In genomic region chr10:30818010-30818660, GRCh38 we compare ENCODE assay signal across 10 cellular contexts.
DNase-seq lines count a peak whose midpoint lies in the region; ATAC-seq and TF ChIP-seq lines count a peak whose summit lies in the region.
"Had no signal": no experiment of that assay in that cellular context is flagged by ENCODE, and none has a peak within 500 bp of the region (broad histone marks: within the 10 kb centered on the region; RNA-seq: fewer than 3 reads in every experiment).

No MANE protein-coding gene starts in this region.

- H3K23ac ChIP-seq in mesenchymal stem cell (ENCODE audit: low read length in 2 of 2), result no peak overlapping the region

- H3K9me3 ChIP-seq in mesenchymal stem cell (ENCODE audit: control insufficient read depth, low read length), result no peaks in the 10 kb centered on the region
- H3K9me3 ChIP-seq in CD4-positive, alpha-beta T cell (ENCODE audit: control insufficient read depth, low read length), result no peaks in the 10 kb centered on the region
- H3K9me3 ChIP-seq: Peyer's patch had no signal

- POLR2A ChIA-PET in CD4-positive, alpha-beta T cell (lab: Charles Lee), result no interaction called here

- no peaks in the 10 kb centered on the region for H3K9me3 Mint-ChIP-seq in activated naive CD4-positive, alpha-beta T cell treated with anti-CD3 and anti-CD28 coated beads for 36 hours
- no peaks in the 10 kb centered on the region for H3K9me3 Mint-ChIP-seq in CD4-positive, alpha-beta T cell

- H3K27ac ChIP-seq in mesenchymal stem cell (ENCODE audit: low read length, poor library complexity, severe bottlenecking), result no peak overlapping the region
- H3K27ac ChIP-seq in CD4-positive, alpha-beta T cell (ENCODE audit: low read depth, low read length), result no peak overlapping the region

- no peak overlapping the region for H4K91ac ChIP-seq in mesenchymal stem cell (ENCODE audit: low read length)

- peak overlapping the region; percentile 97 for H3K9ac ChIP-seq in mesenchymal stem cell (ENCODE audit: low read length)

- H3K4me1 Mint-ChIP-seq in activated naive CD4-positive, alpha-beta T cell treated with anti-CD3 and anti-CD28 coated beads for 36 hours (ENCODE audit: low read depth), result peaks cover 14% of the 10 kb centered on the region
- peaks cover 4% of the 10 kb centered on the region for H3K4me1 Mint-ChIP-seq in CD4-positive, alpha-beta T cell (ENCODE audit: low read depth)

- no peak overlapping the region for H3K4me2 ChIP-seq in mesenchymal stem cell (ENCODE audit: low read length, poor library complexity, severe bottlenecking)

- no peaks in the 10 kb centered on the region for H3K79me1 ChIP-seq in mesenchymal stem cell (replicated peaks; ENCODE audit: low read length, poor library complexity, severe bottlenecking)

- CTCF ChIA-PET in activated naive CD4-positive, alpha-beta T cell treated with anti-CD3 and anti-CD28 coated beads for 36 hours (lab: Charles Lee), result interaction anchor here (1.0 kb wide), 1 partner anchor 13 kb away, joined by 3 read pairs; no protein-coding TSS in a partner anchor
- CTCF ChIA-PET in CD4-positive, alpha-beta T cell (lab: Charles Lee), result no interaction called here

- no peaks in the 10 kb centered on the region for H3K27me3 Mint-ChIP-seq in activated naive CD4-positive, alpha-beta T cell treated with anti-CD3 and anti-CD28 coated beads for 36 hours (ENCODE audit: low read depth)
- H3K27me3 Mint-ChIP-seq in CD4-positive, alpha-beta T cell, result no peaks in the 10 kb centered on the region

- DNase-seq in ACHN (peak; percentile 62), dermis microvascular lymphatic vessel endothelial cell (ENCODE audit: low read depth in 2 of 2) (peak; percentile 86 to 95), mesenchymal stem cell (peak; percentile 31), NCI-H82 (lab: John Stamatoyannopoulos, UW) (no peak)
- no peak for DNase-seq in activated naive CD4-positive, alpha-beta T cell treated with anti-CD3 and anti-CD28 coated beads for 36 hours
- no peak for DNase-seq in activated CD4-positive, CD25-positive, alpha-beta regulatory T cell (lab: John Stamatoyannopoulos, UW)
- no peak for DNase-seq in CD4-positive, alpha-beta T cell
- DNase-seq: activated T-cell treated with anti-CD3 and anti-CD28 coated beads, Interleukin-2, amount 50 U/mL, for 1 hour; Peyer's patch had no signal

- H3K4me3 Mint-ChIP-seq in activated naive CD4-positive, alpha-beta T cell treated with anti-CD3 and anti-CD28 coated beads for 36 hours, result no peak overlapping the region
- no peak overlapping the region for H3K4me3 Mint-ChIP-seq in CD4-positive, alpha-beta T cell

- intact Hi-C loops in activated naive CD4-positive, alpha-beta T cell treated with anti-CD3 and anti-CD28 coated beads for 36 hours (cut with micrococcal nuclease), result no loop called here
- intact Hi-C loops in CD4-positive, alpha-beta T cell (cut with DNase I, micrococcal nuclease), result no loop called here

- no peak overlapping the region for H2BK120ac ChIP-seq in mesenchymal stem cell (ENCODE audit: low read depth, low read length)

- H2AFZ ChIP-seq in mesenchymal stem cell (ENCODE audit: low read depth, low read length), result no peak overlapping the region

- peak overlapping the region in 1 of 2 experiments; percentile 71 for H3K18ac ChIP-seq in mesenchymal stem cell (ENCODE audit: low read depth in 1 of 2, low read length in 2 of 2)

- 80% methylated on average over 12 of the region's 12 CpGs for WGBS in mesenchymal stem cell

- H2BK15ac ChIP-seq in mesenchymal stem cell (ENCODE audit: low read depth, poor library complexity, severe bottlenecking), result no peak overlapping the region

- H4K8ac ChIP-seq in mesenchymal stem cell (ENCODE audit: low read length), result no peak overlapping the region

- no peaks in the 10 kb centered on the region for H3K36me3 Mint-ChIP-seq in activated naive CD4-positive, alpha-beta T cell treated with anti-CD3 and anti-CD28 coated beads for 36 hours (ENCODE audit: low read depth)
- H3K36me3 Mint-ChIP-seq in CD4-positive, alpha-beta T cell (ENCODE audit: low read depth), result no peaks in the 10 kb centered on the region

- H3K27me3 ChIP-seq in mesenchymal stem cell (ENCODE audit: control insufficient read depth in 1 of 2, insufficient read depth in 1 of 2, low read length in 2 of 2), result no peaks in the 10 kb centered on the region
- no peaks in the 10 kb centered on the region for H3K27me3 ChIP-seq in CD4-positive, alpha-beta T cell (ENCODE audit: control insufficient read depth, insufficient read depth, low read length)
- H3K27me3 ChIP-seq: Peyer's patch had no signal

- no peak overlapping the region for H2BK5ac ChIP-seq in mesenchymal stem cell (ENCODE audit: low read depth, low read length, poor library complexity, severe bottlenecking)

- peak overlapping the region in 1 of 2 experiments; percentile 55 for H2BK12ac ChIP-seq in mesenchymal stem cell (ENCODE audit: low read length in 2 of 2)

- H3K4ac ChIP-seq in mesenchymal stem cell (ENCODE audit: low read depth in 1 of 2, low read length in 2 of 2), result no peak overlapping the region

- in situ Hi-C loops in ACHN (cut with HindIII; ENCODE audit: low pct_ligation_motif_present, low pct_unique_long_range_greater_than_20kb, low sequenced_read_pairs), result no loop called here

- H3K27ac Mint-ChIP-seq in activated naive CD4-positive, alpha-beta T cell treated with anti-CD3 and anti-CD28 coated beads for 36 hours, result no peak overlapping the region
- no peak overlapping the region for H3K27ac Mint-ChIP-seq in CD4-positive, alpha-beta T cell

- no peaks in the 10 kb centered on the region for H3K36me3 ChIP-seq in mesenchymal stem cell (ENCODE audit: control insufficient read depth in 1 of 2, insufficient read depth in 2 of 2, low read depth in 1 of 2, low read length in 2 of 2)
- H3K36me3 ChIP-seq: Peyer's patch had no signal

- H2AK5ac ChIP-seq in mesenchymal stem cell (ENCODE audit: low read length, severe bottlenecking), result no peak overlapping the region

- H3K4me1 ChIP-seq in mesenchymal stem cell (ENCODE audit: control insufficient read depth, insufficient read depth, low read depth, low read length), result peaks cover 27% of the 10 kb centered on the region
- H3K4me1 ChIP-seq: Peyer's patch had no signal

- no peak overlapping the region for H3K4me3 ChIP-seq in mesenchymal stem cell (ENCODE audit: insufficient read depth in 1 of 2, low read depth in 1 of 2, low read length in 2 of 2)
- H3K4me3 ChIP-seq: Peyer's patch had no signal

- peak; percentile 70 for ATAC-seq in HG03460 (IDR thresholded peaks at IDR 0.05; ENCODE audit: unreplicated experiment)
- no peak for ATAC-seq in CD4-positive, alpha-beta T cell (ENCODE audit: poor library complexity)

- H3K14ac ChIP-seq in mesenchymal stem cell (ENCODE audit: low read length in 2 of 2), result peak overlapping the region in 1 of 2 experiments; percentile 18

- TF ChIP-seq CTCF in CD4-positive, alpha-beta T cell (IDR thresholded peaks at IDR 0.05), result no peak

Comparison
In these comparisons a context has a peak if more than half of its experiments do, and no peak if none do; other contexts are left out.
1. DNase-seq: peak in ACHN (single experiment), dermis microvascular lymphatic vessel endothelial cell (2 of 2) and mesenchymal stem cell (single experiment); none in activated naive CD4-positive, alpha-beta T cell treated with anti-CD3 and anti-CD28 coated beads for 36 hours (single experiment), activated CD4-positive, CD25-positive, alpha-beta regulatory T cell (0 of 4), NCI-H82 (single experiment) and CD4-positive, alpha-beta T cell (0 of 10).